In genomic region chr4:31130930-31131329, GRCh38 we compare ENCODE assay signal across 22 cellular contexts.
"Had no signal": no experiment of that assay in that cellular context is flagged by ENCODE, and none has a peak within 500 bp of the region (broad histone marks: within the 10 kb centered on the region; RNA-seq: fewer than 3 reads in every experiment).

No MANE protein-coding gene starts in this region.

- H3K36me3 Mint-ChIP-seq: IgD-negative memory B cell had no signal

- ATAC-seq: K562, Panc1, PC-3 had no signal

- H3K27me3 Mint-ChIP-seq: IgD-negative memory B cell had no signal

- DNase-seq: Kasumi-1, MM.1S, NCI-H1092 treated with DMSO at 0.1 percent for 48 hours, NCI-H1436, NCI-H1694 treated with DMSO at 0.1 percent for 48 hours, NCI-H1930, NCI-H2081, NCI-H2107, NCI-H2227 treated with DMSO at 0.1 percent for 48 hours, NCI-H524 treated with DMSO at 0.1 percent for 48 hours, NCI-H69, NCI-H774, PC-3, SHP77, SK-N-SH, SW 1271 had no signal

- H3K4me3 Mint-ChIP-seq: IgD-negative memory B cell had no signal

- H3K27ac ChIP-seq: HL-60, KMS-11, RWPE1 had no signal

- H3K9ac ChIP-seq: KMS-11, SK-N-SH had no signal

- H3K9me3 ChIP-seq: SK-N-SH had no signal

- H3K27ac Mint-ChIP-seq: IgD-negative memory B cell had no signal

- H3K9me2 ChIP-seq: SK-N-SH had no signal

- H3K4me2 ChIP-seq: KMS-11, SK-N-SH had no signal

- H3K4me3 ChIP-seq: K562 had no signal
